In the genomic region with DNA sequence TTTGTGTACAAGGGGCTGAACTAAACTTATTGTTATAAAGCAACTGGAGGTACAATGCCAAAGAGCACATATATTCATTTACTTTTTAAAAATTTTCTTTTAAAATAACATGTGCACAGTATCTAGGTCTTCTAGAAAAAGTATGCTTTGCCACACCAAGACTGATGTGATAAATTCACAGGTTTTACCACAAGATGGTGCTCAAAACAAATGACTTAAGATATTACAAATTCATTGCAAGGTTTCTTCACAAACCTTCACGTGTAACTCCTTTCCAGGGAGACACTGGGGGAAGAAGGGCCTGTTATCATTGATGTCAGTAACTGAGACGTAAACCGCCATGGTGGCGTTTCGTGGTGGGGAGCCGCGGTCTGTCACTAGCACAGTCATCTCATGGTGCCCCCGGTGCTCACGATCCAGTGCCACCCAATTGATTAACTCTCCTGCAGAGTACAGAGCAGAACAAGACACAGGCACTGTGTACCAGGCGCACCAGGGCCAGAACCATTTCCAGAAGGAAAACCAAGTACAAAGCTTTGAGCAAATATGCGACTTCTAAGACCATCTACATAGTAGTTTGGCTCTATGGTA, we compare ENCODE assay signal across 8 cellular contexts.
DNase-seq lines count a peak whose midpoint lies in the region; ATAC-seq and TF ChIP-seq lines count a peak whose summit lies in the region.

No MANE protein-coding gene starts in this region.

- H3K4me3 Mint-ChIP-seq in HFFc6: no peak overlapping the region

- no peak overlapping the region for H2BK120ac ChIP-seq in mesendoderm (ENCODE audit: low read depth, low read length)

- H2BK15ac ChIP-seq in mesendoderm (replicated peaks; ENCODE audit: low read depth): no peak overlapping the region

- H3K27ac ChIP-seq in mesendoderm (ENCODE audit: low read depth, low read length): no peak overlapping the region

- no peaks in the 10 kb centered on the region for H3K4me1 Mint-ChIP-seq in HFFc6 (ENCODE audit: low read depth)

- POLR2A ChIA-PET in BJ (lab: Charles Lee): no interaction called here

- H3K27me3 ChIP-seq in BJ (ENCODE audit: control insufficient read depth, insufficient read depth, low read length) (peaks cover 2% of the 10 kb centered on the region; the same call in 1 of the 2 replicates), mesendoderm (ENCODE audit: insufficient read depth, low read length, poor library complexity) (no peaks in the 10 kb centered on the region)

- ATAC-seq in HG02840 (IDR thresholded peaks at IDR 0.05; ENCODE audit: low FRiP score, unreplicated experiment): no peak

- no peak overlapping the region for H2AK5ac ChIP-seq in mesendoderm (ENCODE audit: low read length)

- H3K79me2 ChIP-seq in mesendoderm (ENCODE audit: control insufficient read depth, insufficient read depth, low read length): no peaks in the 10 kb centered on the region

- no peaks in the 10 kb centered on the region for H3K36me3 Mint-ChIP-seq in HFFc6 (ENCODE audit: low read depth)

- H3K4me1 ChIP-seq in mesendoderm (ENCODE audit: control insufficient read depth, low read depth, low read length): no peaks in the 10 kb centered on the region

- CTCF ChIA-PET in BJ (lab: Yijun Ruan, JAX): interaction anchor here (0.9 to 1.9 kb wide), 3 partner anchors 174 to 402 kb away, joined by 3 to 5 read pairs (median 5); no protein-coding TSS in a partner anchor

- no peak overlapping the region for H3K23ac ChIP-seq in mesendoderm (ENCODE audit: low read length)

- no peak overlapping the region for H4K5ac ChIP-seq in mesendoderm (ENCODE audit: low read length)

- H3K18ac ChIP-seq in mesendoderm (ENCODE audit: low read length): no peak overlapping the region

- DNase-seq in BJ (ENCODE audit: low read depth): no peak
- no peak for DNase-seq in HFFc6
- DNase-seq in astrocyte of the hippocampus (ENCODE audit: low read depth, low spot score): peak; percentile 58
- DNase-seq in mesendoderm: peak; percentile 49
- DNase-seq in GDM1 (lab: John Stamatoyannopoulos, UW): no peak
- DNase-seq in SHP77 treated with DMSO at 0.1 percent for 48 hours (lab: John Stamatoyannopoulos, UW): no peak
- no peak for DNase-seq in NCI-H1105 treated with DMSO at 0.1 percent for 48 hours (lab: John Stamatoyannopoulos, UW)

- H3K36me3 ChIP-seq in BJ (ENCODE audit: control insufficient read depth, insufficient read depth, low read length): no peaks in the 10 kb centered on the region
- no peaks in the 10 kb centered on the region for H3K36me3 ChIP-seq in mesendoderm (ENCODE audit: control insufficient read depth, insufficient read depth, low read length)

- H3K9me3 Mint-ChIP-seq in HFFc6: peaks cover 4% of the 10 kb centered on the region; the same call in 1 of the 2 replicates

- peak overlapping the region; percentile 15 for H4K8ac ChIP-seq in mesendoderm (ENCODE audit: low read depth, low read length)

- no peaks in the 10 kb centered on the region for H3K79me1 ChIP-seq in mesendoderm (ENCODE audit: low read length)

- H3K27me3 Mint-ChIP-seq in HFFc6 (ENCODE audit: insufficient read depth): no peaks in the 10 kb centered on the region; the same call in 1 of the 2 replicates

- H3K27ac Mint-ChIP-seq in HFFc6: no peak overlapping the region

- no peak overlapping the region for H3K4ac ChIP-seq in mesendoderm (ENCODE audit: low read depth, low read length)

- no peak overlapping the region for H2BK5ac ChIP-seq in mesendoderm (ENCODE audit: low read length)

- H3K4me3 ChIP-seq in BJ (ENCODE audit: low read depth, low read length) (no peak overlapping the region), mesendoderm (ENCODE audit: low read length) (no peak overlapping the region)

- H3K4me2 ChIP-seq in mesendoderm (ENCODE audit: low read length): no peak overlapping the region

- H3K56ac ChIP-seq in mesendoderm (ENCODE audit: low read length): no peak overlapping the region

- H3K9ac ChIP-seq in mesendoderm (ENCODE audit: low read length): no peak overlapping the region

- no CpG with 5 or more reads among the region's 11 CpGs for WGBS in mesendoderm (ENCODE audit: extremely low coverage, insufficient coverage, low lambda C conversion rate)

- TF ChIP-seq CTCF in BJ (IDR thresholded peaks at IDR 0.05; ENCODE audit: insufficient read depth, low read depth, low read length) (peak; percentile 30), HFFc6 (IDR thresholded peaks at IDR 0.05) (peak; percentile 42; the same call in 1 of the 2 replicates)

Comparison
In these comparisons a context has a peak if more than half of its experiments do, and no peak if none do; other contexts are left out.
1. DNase-seq: peak in astrocyte of the hippocampus (single experiment) and mesendoderm (single experiment); none in BJ (single experiment), HFFc6 (single experiment), GDM1 (single experiment), SHP77 treated with DMSO at 0.1 percent for 48 hours (single experiment) and NCI-H1105 treated with DMSO at 0.1 percent for 48 hours (single experiment).